Comparison of ENCODE assay signal across 1 cellular context in the genomic region with DNA sequence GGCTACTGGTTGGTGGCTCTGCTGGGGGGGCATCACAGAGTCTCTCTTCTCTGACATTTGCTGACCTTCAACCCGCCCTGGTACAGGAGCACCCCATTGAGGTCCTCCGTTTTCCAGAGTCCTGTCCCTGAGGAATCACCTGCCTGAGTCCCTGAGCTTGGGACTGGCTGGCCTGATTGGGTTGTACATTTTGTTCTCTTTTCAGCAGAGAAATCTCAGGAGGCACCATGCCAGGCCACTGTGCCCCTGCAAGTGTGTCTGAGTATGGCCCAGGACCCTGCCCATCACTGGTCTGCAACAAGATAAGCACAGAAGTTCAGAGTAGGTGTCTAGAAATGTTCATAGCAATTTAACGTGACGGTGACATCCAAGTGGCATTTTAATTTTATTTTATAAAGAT.
TF ChIP-seq lines count a peak whose summit lies in the region.

No MANE protein-coding gene starts in this region.

TF ChIP-seq in A549, 52 proteins besides CTCF, POLR2A, EP300 and RAD21 (continued from another document):
- TF ChIP-seq, protein P1, sequence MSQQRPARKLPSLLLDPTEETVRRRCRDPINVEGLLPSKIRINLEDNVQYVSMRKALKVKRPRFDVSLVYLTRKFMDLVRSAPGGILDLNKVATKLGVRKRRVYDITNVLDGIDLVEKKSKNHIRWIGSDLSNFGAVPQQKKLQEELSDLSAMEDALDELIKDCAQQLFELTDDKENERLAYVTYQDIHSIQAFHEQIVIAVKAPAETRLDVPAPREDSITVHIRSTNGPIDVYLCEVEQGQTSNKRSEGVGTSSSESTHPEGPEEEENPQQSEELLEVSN (IDR thresholded peaks at IDR 0.05; ENCODE audit: borderline replicate concordance, low read depth) = no peak
- TF ChIP-seq FOSB (CRISPR knock-in tag; IDR thresholded peaks at IDR 0.05) = no peak
